9 cellular contexts compared by ENCODE assay signal in genomic region chr13:30619731-30620130, GRCh38. TPM values are rescaled to one million over a fixed set of nuclear protein-coding genes. Genes with fewer than 3 reads are reported as not detected.
DNase-seq lines count a peak whose midpoint lies in the region; ATAC-seq and TF ChIP-seq lines count a peak whose summit lies in the region.
"Had no signal": no experiment of that assay in that cellular context is flagged by ENCODE, and none has a peak within 500 bp of the region (broad histone marks: within the 10 kb centered on the region; RNA-seq: fewer than 3 reads in every experiment).

No MANE protein-coding gene starts in this region.

- peaks cover 28% of the 10 kb centered on the region for H3K4me1 Mint-ChIP-seq in activated CD4-positive, alpha-beta T cell treated with anti-CD3 and anti-CD28 coated beads for 36 hours

- H3K4me3 ChIP-seq in OCI-LY7 (ENCODE audit: low read depth, low read length, poor library complexity, severe bottlenecking): peak overlapping the region; percentile 73
- H3K4me3 ChIP-seq in fibroblast of the aortic adventitia (ENCODE audit: low read depth, low read length): peak overlapping the region; percentile 97
- peak overlapping the region in 2 of 4 donors; percentile 91 for H3K4me3 ChIP-seq in stomach

- POLR2A ChIA-PET in activated CD4-positive, alpha-beta T cell treated with anti-CD3 and anti-CD28 coated beads for 36 hours (lab: Charles Lee): no interaction called here
- POLR2A ChIA-PET in OCI-LY7 (lab: Charles Lee): interaction anchor here (0.8 kb wide), 1 partner anchor 42 kb away, joined by 4 read pairs; no protein-coding TSS in a partner anchor

- H3K27ac Mint-ChIP-seq in activated CD4-positive, alpha-beta T cell treated with anti-CD3 and anti-CD28 coated beads for 36 hours: peak overlapping the region; percentile 38

- peaks cover 29% of the 10 kb centered on the region for H4K20me1 ChIP-seq in OCI-LY7 (ENCODE audit: insufficient read depth, low read length)

- CTCF ChIA-PET in activated CD4-positive, alpha-beta T cell treated with anti-CD3 and anti-CD28 coated beads for 36 hours (lab: Charles Lee): interaction anchor here (0.7 to 1.0 kb wide), 2 partner anchors 49 to 124 kb away, joined by 3 read pairs; no protein-coding TSS in a partner anchor
- CTCF ChIA-PET in OCI-LY7 (lab: Charles Lee; ENCODE audit: unreplicated experiment): no interaction called here

- TF ChIP-seq CTCF in OCI-LY7 (conservative IDR thresholded peaks at IDR 0.05; ENCODE audit: low read length): no peak
- TF ChIP-seq CTCF in fibroblast of the aortic adventitia (IDR thresholded peaks at IDR 0.05; ENCODE audit: insufficient read depth, low read length): no peak
- TF ChIP-seq CTCF in stomach (IDR thresholded peaks at IDR 0.05): no peak

- DNase-seq in activated CD4-positive, alpha-beta T cell treated with anti-CD3 and anti-CD28 coated beads for 36 hours: no peak
- no peak for DNase-seq in activated CD4-positive, alpha-beta T cell treated with anti-CD3 and anti-CD28 coated beads, Interleukin-2, amount 50 U/mL, for 48 hours
- DNase-seq in OCI-LY7 (ENCODE audit: low spot score) (no peak), fibroblast of the aortic adventitia (ENCODE audit: low read depth) (no peak), stomach (no peak), NCI-H1092 treated with DMSO at 0.1 percent for 48 hours (lab: John Stamatoyannopoulos, UW) (no peak), H4 (ENCODE audit: low spot score) (no peak)
- DNase-seq: NCI-H2029 treated with DMSO at 0.1 percent for 48 hours had no signal

- peaks cover 22% of the 10 kb centered on the region for H3K4me1 ChIP-seq in OCI-LY7 (ENCODE audit: insufficient read depth, low read length, poor library complexity, severe bottlenecking)
- peaks cover 16 to 56% (median 35%) of the 10 kb centered on the region in 4 donors for H3K4me1 ChIP-seq in stomach

- H3K36me3 ChIP-seq in OCI-LY7 (ENCODE audit: insufficient read depth, low read length): peaks cover 47% of the 10 kb centered on the region
- H3K36me3 ChIP-seq in stomach: peaks cover 5 to 30% (median 29%) of the 10 kb centered on the region in 4 donors

- no peak overlapping the region for H3K4me3 Mint-ChIP-seq in activated CD4-positive, alpha-beta T cell treated with anti-CD3 and anti-CD28 coated beads for 36 hours

- no peak for TF ChIP-seq POLR2A in stomach (IDR thresholded peaks at IDR 0.05)

- no TSS peak for BruUV-seq in OCI-LY7 (replicated peaks; lab: Mats Ljungman, UMichigan)

- H3K27ac ChIP-seq in OCI-LY7 (ENCODE audit: low read depth, low read length, poor library complexity, severe bottlenecking) (no peak overlapping the region), stomach (peak overlapping the region in 3 of 5 donors; percentile 34 to 100 (median 100))

- H3K9me2 ChIP-seq in OCI-LY7 (ENCODE audit: insufficient read depth, low read length): no peaks in the 10 kb centered on the region

- peaks cover 94% of the 10 kb centered on the region for H3K79me2 ChIP-seq in OCI-LY7 (ENCODE audit: insufficient read depth, low read depth, low read length)

- H3K9me3 Mint-ChIP-seq in activated CD4-positive, alpha-beta T cell treated with anti-CD3 and anti-CD28 coated beads for 36 hours (ENCODE audit: low read depth): no peaks in the 10 kb centered on the region

- no peaks in the 10 kb centered on the region for H3K27me3 ChIP-seq in stomach

- no peak for TF ChIP-seq EP300 in stomach (IDR thresholded peaks at IDR 0.05)

- ATAC-seq in activated CD4-positive, alpha-beta T cell treated with anti-CD3 and anti-CD28 coated beads for 36 hours: no peak
- no peak for ATAC-seq in GM21367 (IDR thresholded peaks at IDR 0.05; ENCODE audit: unreplicated experiment)

- H3K36me3 Mint-ChIP-seq in activated CD4-positive, alpha-beta T cell treated with anti-CD3 and anti-CD28 coated beads for 36 hours (ENCODE audit: low read depth): peaks cover 20% of the 10 kb centered on the region

- intact Hi-C loops in activated CD4-positive, alpha-beta T cell treated with anti-CD3 and anti-CD28 coated beads for 36 hours (cut with DNase I, micrococcal nuclease): loop anchor here (5.0 kb wide), 4 partner anchors 212 to 767 kb away; partner anchors contain the start of gene UBL3 (in 1 of the 2)
- intact Hi-C loops in OCI-LY7 (cut with micrococcal nuclease; ENCODE audit: unreplicated experiment) (loop anchor here (5.0 to 10.0 kb wide), 6 partner anchors 43 to 1185 kb away; partner anchors contain the start of genes HSPH1 and SLC7A1), stomach (cut with DNase I; ENCODE audit: low total_unique reads) (no loop called here)

- H3K9me3 ChIP-seq in OCI-LY7 (ENCODE audit: low read length) (no peaks in the 10 kb centered on the region), stomach (no peaks in the 10 kb centered on the region)

- H2AFZ ChIP-seq in OCI-LY7 (ENCODE audit: low read length): no peak overlapping the region

- H3K4me2 ChIP-seq in OCI-LY7 (ENCODE audit: low read length): peak overlapping the region; percentile 71

- H3K27me3 Mint-ChIP-seq in activated CD4-positive, alpha-beta T cell treated with anti-CD3 and anti-CD28 coated beads for 36 hours: no peaks in the 10 kb centered on the region

- 58 to 63% (median 59%) methylated on average over 5 of the region's 5 CpGs for WGBS in stomach, 5 donors

RNA-seq across cellular contexts. Expression of gene USPL1, which starts 2.0 kb away (rescaled TPM):
- 10 to 100 TPM; 14.8 to 16.9 TPM for total RNA-seq in activated CD4-positive, alpha-beta T cell treated with anti-CD3 and anti-CD28 coated beads for 36 hours
- 19.2 and 21.1 TPM in 2 replicates for total RNA-seq in OCI-LY7 (2014; rRNA removed; shearing (Covaris generic))
- total RNA-seq in OCI-LY7 (2022) (21.9 and 23.2 TPM in 2 replicates), fibroblast of the aortic adventitia (ENCODE audit: low replicate concordance) (17.0 and 20.3 TPM in 2 replicates), stomach (10 to 100 TPM in 4 of 5 donors, 1 to 10 TPM in 1; 6.4 to 33.9 (median 16.3) TPM)
- polyA plus RNA-seq in stomach: 1 to 10 TPM; 5.5 to 7.4 (median 6.1) TPM
- total RNA-seq in H4 (2014; rRNA removed; shearing (Covaris generic)): 6.5 and 9.4 TPM in 2 replicates
